In genomic region chr11:9914064-9914463, GRCh38 we compare ENCODE assay signal across 15 cellular contexts.
DNase-seq lines count a peak whose midpoint lies in the region; ATAC-seq and TF ChIP-seq lines count a peak whose summit lies in the region.
"Had no signal": no experiment of that assay in that cellular context is flagged by ENCODE, and none has a peak within 500 bp of the region (broad histone marks: within the 10 kb centered on the region; RNA-seq: fewer than 3 reads in every experiment).

No MANE protein-coding gene starts in this region.

- intact Hi-C loops in Caco-2 (cut with micrococcal nuclease; ENCODE audit: unreplicated experiment): no loop called here

- in situ Hi-C loops in GM13977 (cut with MboI; ENCODE audit: low pct_unique_long_range_greater_than_20kb, low sequenced_read_pairs, unreplicated experiment): no loop called here

- no peak overlapping the region for H3K27ac ChIP-seq in osteoblast (ENCODE audit: low read depth, low read length)

- no peaks in the 10 kb centered on the region for H3K36me3 Mint-ChIP-seq in Caco-2 (ENCODE audit: insufficient read depth, unreplicated experiment)

- H3K27ac Mint-ChIP-seq in Caco-2 (ENCODE audit: unreplicated experiment): peak overlapping the region; percentile 8
- H3K27ac Mint-ChIP-seq: CD14-positive monocyte; CD8-positive, alpha-beta T cell; HFFc6; IgD-negative memory B cell had no signal

- no peak overlapping the region for H3K4me3 Mint-ChIP-seq in Caco-2 (ENCODE audit: unreplicated experiment)
- H3K4me3 Mint-ChIP-seq: CD14-positive monocyte; CD8-positive, alpha-beta T cell; HFFc6; IgD-negative memory B cell had no signal

- peaks cover 19% of the 10 kb centered on the region for H3K4me1 Mint-ChIP-seq in Caco-2 (ENCODE audit: low read depth, unreplicated experiment)
- H3K4me1 Mint-ChIP-seq: CD14-positive monocyte, IgD-negative memory B cell had no signal

- H2AFZ ChIP-seq in osteoblast (ENCODE audit: low read length): no peak overlapping the region

- no peak overlapping the region for H3K9ac ChIP-seq in adipocyte (ENCODE audit: low read length)

- no peak overlapping the region for H3K4me2 ChIP-seq in osteoblast (ENCODE audit: insufficient read depth, low read length)

- H3K4me1 ChIP-seq in Caco-2 (peaks cover 9% of the 10 kb centered on the region), adipocyte (ENCODE audit: control insufficient read depth, insufficient read depth, low read length) (peaks cover 9% of the 10 kb centered on the region), osteoblast (ENCODE audit: insufficient read depth, low read length) (no peaks in the 10 kb centered on the region)
- H3K4me1 ChIP-seq: BE2C had no signal

- H3K27me3 ChIP-seq in Caco-2 (replicated peaks; ENCODE audit: control insufficient read depth, insufficient read depth, low read length): no peaks in the 10 kb centered on the region
- no peaks in the 10 kb centered on the region for H3K27me3 ChIP-seq in adipocyte (replicated peaks; ENCODE audit: control insufficient read depth, insufficient read depth, low read length)
- H3K27me3 ChIP-seq in osteoblast (ENCODE audit: insufficient read depth, low read length): no peaks in the 10 kb centered on the region
- H3K27me3 ChIP-seq: BE2C had no signal

- H4K20me1 ChIP-seq in osteoblast (ENCODE audit: insufficient read depth, low read length): no peaks in the 10 kb centered on the region

- H3K36me3 ChIP-seq in Caco-2 (ENCODE audit: control insufficient read depth, insufficient read depth, low read length) (no peaks in the 10 kb centered on the region), adipocyte (ENCODE audit: control insufficient read depth, insufficient read depth, low read length, severe bottlenecking) (peaks cover 8% of the 10 kb centered on the region), osteoblast (ENCODE audit: insufficient read depth, low read length) (peaks cover 7% of the 10 kb centered on the region)
- H3K36me3 ChIP-seq: BE2C had no signal

- DNase-seq in Caco-2 (no peak), adipocyte (ENCODE audit: low read depth) (peak; percentile 40), fibroblast of peridontal ligament (ENCODE audit: extremely low read depth) (peak; percentile 30), osteoblast (ENCODE audit: insufficient read length, low spot score, missing footprints) (peak; percentile 2), GM13977 (ENCODE audit: low spot score) (no peak)
- no peak for DNase-seq in stimulated activated naive CD4-positive, alpha-beta T cell treated with Interleukin-2 at 50 U/mL for 16 hours (lab: John Stamatoyannopoulos, UW)
- no peak for DNase-seq in stimulated activated CD4-positive, alpha-beta T cell treated with anti-CD3 and anti-CD28 coated beads, Interleukin-12 subunit alpha, Interleukin-12 subunit beta, amount 100 ng/mL, for 4 hours
- DNase-seq: BE2C; CD8-positive, alpha-beta T cell; COR-L47; HCEC 1CT; HFFc6 had no signal

- H3K4me3 ChIP-seq in Caco-2 (ENCODE audit: low read depth, low read length) (no peak overlapping the region), adipocyte (ENCODE audit: low read length) (no peak overlapping the region), osteoblast (ENCODE audit: insufficient read depth, low read length) (no peak overlapping the region)

- POLR2A ChIA-PET in Caco-2 (lab: Charles Lee): no interaction called here

- no TSS peak for BruUV-seq in Caco-2 (replicated peaks; lab: Mats Ljungman, UMichigan)

- ATAC-seq in HG03045 (IDR thresholded peaks at IDR 0.05; ENCODE audit: unreplicated experiment): no peak
- ATAC-seq: CD8-positive, alpha-beta T cell had no signal

- CTCF ChIA-PET in Caco-2 (lab: Charles Lee): no interaction called here

- H3K9me3 ChIP-seq in Caco-2 (no peaks in the 10 kb centered on the region), adipocyte (ENCODE audit: control insufficient read depth, low read length) (no peaks in the 10 kb centered on the region), osteoblast (ENCODE audit: low read depth, low read length) (no peaks in the 10 kb centered on the region)
- H3K9me3 ChIP-seq: BE2C had no signal

- H3K9me3 Mint-ChIP-seq in Caco-2 (ENCODE audit: unreplicated experiment): peaks cover 20% of the 10 kb centered on the region
- H3K9me3 Mint-ChIP-seq: CD8-positive, alpha-beta T cell; HFFc6; IgD-negative memory B cell had no signal

- TF ChIP-seq CTCF in Caco-2 (IDR thresholded peaks at IDR 0.05; ENCODE audit: insufficient read depth in 1 of 2, low read depth in 1 of 2, low read length in 1 of 2, severe bottlenecking in 1 of 2, unreplicated experiment in 1 of 2) (no peak), osteoblast (IDR thresholded peaks at IDR 0.05; ENCODE audit: extremely low read depth, low read depth, low read length) (no peak), GM13977 (IDR thresholded peaks at IDR 0.05; ENCODE audit: extremely low read depth, insufficient read depth, missing control alignments) (no peak)

- H3K27me3 Mint-ChIP-seq in Caco-2 (ENCODE audit: insufficient read depth, unreplicated experiment): no peaks in the 10 kb centered on the region
- H3K27me3 Mint-ChIP-seq: IgD-negative memory B cell had no signal

- no peaks in the 10 kb centered on the region for H3K79me2 ChIP-seq in osteoblast (ENCODE audit: insufficient read depth, low read length)

Comparison
In these comparisons a context has a peak if more than half of its experiments do, and no peak if none do; other contexts are left out.
1. DNase-seq: peak in adipocyte (single experiment), fibroblast of peridontal ligament (single experiment) and osteoblast (single experiment); none in Caco-2 (0 of 2), stimulated activated naive CD4-positive, alpha-beta T cell treated with Interleukin-2 at 50 U/mL for 16 hours (single experiment), GM13977 (single experiment) and stimulated activated CD4-positive, alpha-beta T cell treated with anti-CD3 and anti-CD28 coated beads, Interleukin-12 subunit alpha, Interleukin-12 subunit beta, amount 100 ng/mL, for 4 hours (single experiment).